8 cellular contexts compared by ENCODE assay signal in the genomic region with DNA sequence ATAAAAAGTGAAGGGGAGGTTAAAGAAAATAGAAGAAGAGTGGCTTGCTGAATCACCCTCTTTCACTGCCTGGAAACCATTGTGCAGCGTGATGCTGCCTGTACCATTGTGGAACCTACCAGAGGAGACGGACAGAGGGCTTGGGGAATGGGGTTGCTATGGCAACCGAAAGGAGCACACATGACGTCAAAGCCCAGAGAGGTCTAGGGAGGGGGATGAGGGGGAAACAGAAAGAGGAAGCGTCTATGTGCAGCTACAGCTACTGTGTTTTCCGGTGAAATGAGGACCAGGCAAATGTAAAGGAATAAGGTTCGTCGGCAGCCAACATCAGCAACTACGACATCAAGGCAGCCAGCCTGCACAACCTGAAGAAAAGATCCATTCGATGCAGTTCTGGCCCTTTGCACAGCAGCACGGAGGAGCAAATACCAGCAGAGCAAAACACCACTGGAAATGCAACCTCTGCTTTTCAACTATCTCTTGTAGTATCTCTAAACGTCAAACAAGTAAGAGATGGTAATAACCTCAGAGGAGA. TPM values are rescaled to one million over a fixed set of nuclear protein-coding genes. Genes with fewer than 3 reads are reported as not detected.
DNase-seq lines count a peak whose midpoint lies in the region; ATAC-seq and TF ChIP-seq lines count a peak whose summit lies in the region.

Gene MAPK10 (minus strand): TSS at position 110 of the 535 bp plus-strand sequence.

- H3K9ac ChIP-seq in neural progenitor cell: peak within 1 kb of the TSS; percentile 64

- H3K9me3 ChIP-seq in BE2C: no peaks in the 10 kb centered on the region
- no peaks in the 10 kb centered on the region for H3K9me3 ChIP-seq in neural progenitor cell (ENCODE audit: low read depth)
- H3K9me3 ChIP-seq in thymus (ENCODE audit: control insufficient read depth): no peaks in the 10 kb centered on the region

- peaks cover 2% of the 10 kb centered on the region; the same call in 1 of the 2 replicates for H3K4me1 ChIP-seq in BE2C
- H3K4me1 ChIP-seq in neural progenitor cell: peaks cover 49% of the 10 kb centered on the region
- H3K4me1 ChIP-seq in thymus (ENCODE audit: control insufficient read depth, insufficient read depth, low read length): no peaks in the 10 kb centered on the region

- peaks cover 9% of the 10 kb centered on the region for H3K27me3 Mint-ChIP-seq in activated naive CD4-positive, alpha-beta T cell treated with anti-CD3 and anti-CD28 coated beads for 36 hours (ENCODE audit: low read depth)
- no peaks in the 10 kb centered on the region for H3K27me3 Mint-ChIP-seq in neural progenitor cell (ENCODE audit: insufficient read depth, low read depth)

- H3K4me3 ChIP-seq in BE2C (ENCODE audit: low read depth, low read length) (peak within 1 kb of the TSS; percentile 88), neural progenitor cell (peak within 1 kb of the TSS; percentile 90), thymus (ENCODE audit: low read length) (peak within 1 kb of the TSS; percentile 46)

- H3K4me3 Mint-ChIP-seq in activated naive CD4-positive, alpha-beta T cell treated with anti-CD3 and anti-CD28 coated beads for 36 hours: peak within 1 kb of the TSS; percentile 30
- H3K4me3 Mint-ChIP-seq in neural progenitor cell: peak within 1 kb of the TSS; percentile 92

- peaks cover 9% of the 10 kb centered on the region for H4K20me1 ChIP-seq in neural progenitor cell (ENCODE audit: low read depth)

- no peak for TF ChIP-seq CTCF in BE2C (IDR thresholded peaks at IDR 0.05; ENCODE audit: low read depth, low read length)
- no peak for TF ChIP-seq CTCF in neural progenitor cell (IDR thresholded peaks at IDR 0.05)

- H3K79me2 ChIP-seq in neural progenitor cell (ENCODE audit: low read depth): peaks cover 67% of the 10 kb centered on the region

- peak within 1 kb of the TSS; percentile 66 for H2AFZ ChIP-seq in neural progenitor cell (replicated peaks)

- H3K36me3 ChIP-seq in BE2C (no peaks in the 10 kb centered on the region), neural progenitor cell (peaks cover 3% of the 10 kb centered on the region), thymus (ENCODE audit: control insufficient read depth, insufficient read depth) (no peaks in the 10 kb centered on the region)

- H3K27ac Mint-ChIP-seq in activated naive CD4-positive, alpha-beta T cell treated with anti-CD3 and anti-CD28 coated beads for 36 hours: no peak within 1 kb of the TSS
- H3K27ac Mint-ChIP-seq in neural progenitor cell: peak within 1 kb of the TSS; percentile 99

- no peaks in the 10 kb centered on the region for H3K27me3 ChIP-seq in BE2C
- H3K27me3 ChIP-seq in neural progenitor cell: no peaks in the 10 kb centered on the region
- H3K27me3 ChIP-seq in thymus (ENCODE audit: control insufficient read depth, insufficient read depth): no peaks in the 10 kb centered on the region

- peaks cover 21% of the 10 kb centered on the region for H3F3A ChIP-seq in neural progenitor cell (ENCODE audit: low read depth)

- intact Hi-C loops in activated naive CD4-positive, alpha-beta T cell treated with anti-CD3 and anti-CD28 coated beads for 36 hours (cut with micrococcal nuclease): no loop called here

- H3K9me3 Mint-ChIP-seq in activated naive CD4-positive, alpha-beta T cell treated with anti-CD3 and anti-CD28 coated beads for 36 hours: no peaks in the 10 kb centered on the region
- H3K9me3 Mint-ChIP-seq in neural progenitor cell: no peaks in the 10 kb centered on the region

- DNase-seq in BE2C (peak; percentile 86), GM19240 (ENCODE audit: insufficient read length, low spot score) (peak; percentile 38), NOMO-1 (lab: John Stamatoyannopoulos, UW; ENCODE audit: unreplicated experiment in 2 of 2) (peak; percentile 85 to 86), globus pallidus (ENCODE audit: low spot score) (peak; percentile 98), neural progenitor cell (ENCODE audit: low spot score) (peak; percentile 99)
- DNase-seq in activated naive CD4-positive, alpha-beta T cell treated with anti-CD3 and anti-CD28 coated beads for 36 hours: peak; percentile 58

- H3K4me1 Mint-ChIP-seq in activated naive CD4-positive, alpha-beta T cell treated with anti-CD3 and anti-CD28 coated beads for 36 hours (ENCODE audit: low read depth): peaks cover 16% of the 10 kb centered on the region
- H3K4me1 Mint-ChIP-seq in neural progenitor cell: peaks cover 47% of the 10 kb centered on the region

- H3K4me2 ChIP-seq in neural progenitor cell: peak within 1 kb of the TSS; percentile 100

- under 1% methylated on average over 12 of the region's 12 CpGs for WGBS in thymus

- CTCF ChIA-PET in activated naive CD4-positive, alpha-beta T cell treated with anti-CD3 and anti-CD28 coated beads for 36 hours (lab: Charles Lee): no interaction called here

- H3K27ac ChIP-seq in neural progenitor cell (peak within 1 kb of the TSS; percentile 92), thymus (ENCODE audit: low read depth) (peak within 1 kb of the TSS; percentile 87)

- ATAC-seq in HG03378 (IDR thresholded peaks at IDR 0.05; ENCODE audit: unreplicated experiment): peak; percentile 97

- no peaks in the 10 kb centered on the region for H3K36me3 Mint-ChIP-seq in activated naive CD4-positive, alpha-beta T cell treated with anti-CD3 and anti-CD28 coated beads for 36 hours (ENCODE audit: low read depth)
- peaks cover 5% of the 10 kb centered on the region for H3K36me3 Mint-ChIP-seq in neural progenitor cell

RNA-seq across cellular contexts. Expression of gene MAPK10, which starts in this region (rescaled TPM):
- 5.5 TPM for polyA plus RNA-seq in BE2C (2012; ENCODE audit: insufficient read depth, insufficient read length, low read depth)
- not detected for total RNA-seq in activated naive CD4-positive, alpha-beta T cell treated with anti-CD3 and anti-CD28 coated beads for 36 hours
- total RNA-seq in neural progenitor cell (ENCODE audit: low replicate concordance): 357 and 383 TPM in 2 replicates
- 8.6 TPM for polyA plus RNA-seq in thymus

Comparison
In these comparisons a context has a peak if more than half of its experiments do, and no peak if none do; other contexts are left out.
1. Peak in every context shown above with its lines: DNase-seq, ATAC-seq, H3K4me3 ChIP-seq and H3K27ac ChIP-seq.
2. RNA of gene MAPK10 (total RNA-seq): 357 to 383 TPM in neural progenitor cell; not detected in activated naive CD4-positive, alpha-beta T cell treated with anti-CD3 and anti-CD28 coated beads for 36 hours; every median in the first group is over 100 times any median in the second.
3. Peak in DNase-seq in activated naive CD4-positive, alpha-beta T cell treated with anti-CD3 and anti-CD28 coated beads for 36 hours; RNA of the gene not detected or under 1 TPM.
4. DNase-seq: peak in every context shown above with its lines; median percentile 99 in neural progenitor cell; 98 in globus pallidus; 86 in BE2C; 86 in NOMO-1; 58 in activated naive CD4-positive, alpha-beta T cell treated with anti-CD3 and anti-CD28 coated beads for 36 hours; 38 in GM19240.